ENCODE assay signal across 8 cellular contexts in the genomic region with DNA sequence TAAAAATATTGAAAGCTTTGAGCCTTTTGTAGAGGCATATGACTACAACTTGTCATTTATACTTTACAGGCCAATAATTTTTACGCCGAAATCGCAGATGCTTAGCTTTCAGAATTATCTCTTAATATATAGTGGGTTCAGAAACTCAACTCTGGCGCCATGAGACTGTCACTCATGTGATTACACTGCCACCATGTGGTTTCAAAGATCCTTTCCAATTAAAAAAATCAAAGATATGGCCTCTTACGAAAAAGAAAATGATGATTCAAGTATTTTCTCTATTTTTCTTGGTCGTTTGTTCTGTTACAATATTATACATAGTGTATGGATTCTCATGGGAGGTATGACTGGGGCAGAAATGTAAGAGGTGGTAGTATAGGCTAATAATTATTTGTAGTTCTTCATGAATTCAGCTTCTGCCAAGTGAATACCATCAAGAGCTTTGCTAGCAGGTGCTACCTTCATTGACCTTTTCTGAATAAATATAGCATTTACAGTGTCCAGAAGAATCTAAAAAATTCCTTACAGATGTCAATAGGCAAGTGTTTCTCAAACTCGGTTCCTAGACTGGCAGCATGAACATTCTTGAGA.
DNase-seq lines count a peak whose midpoint lies in the region; ATAC-seq and TF ChIP-seq lines count a peak whose summit lies in the region.

No MANE protein-coding gene starts in this region.

- ATAC-seq in GM21526 (IDR thresholded peaks at IDR 0.05; ENCODE audit: low FRiP score, unreplicated experiment), result peak; percentile 65

- POLR2A ChIA-PET in SK-N-SH (lab: Yijun Ruan, JAX), result interaction anchor here (0.7 kb wide), 1 partner anchor 368 kb away, joined by 3 read pairs; no protein-coding TSS in a partner anchor

- no peaks in the 10 kb centered on the region for H3K36me3 ChIP-seq in SK-N-SH (replicated peaks in 1 of 2; ENCODE audit: control insufficient read depth in 1 of 2, insufficient read depth in 2 of 2, low read length in 1 of 2)

- no peak overlapping the region for H3K9ac ChIP-seq in SK-N-SH

- TF ChIP-seq RAD21 in SK-N-SH (IDR thresholded peaks at IDR 0.05; ENCODE audit: low read length), result peak; percentile 91

- no peaks in the 10 kb centered on the region for H4K20me1 ChIP-seq in SK-N-SH (ENCODE audit: insufficient read depth)

- H3K79me2 ChIP-seq in SK-N-SH (ENCODE audit: insufficient read depth), result no peaks in the 10 kb centered on the region

- H3K27me3 ChIP-seq in SK-N-SH (ENCODE audit: insufficient read depth), result peaks cover 11% of the 10 kb centered on the region; the same call in 1 of the 2 replicates

- WGBS in SK-N-SH (ENCODE audit: low lambda C conversion rate), result 12% methylated on average over 7 of the region's 7 CpGs

- no peaks in the 10 kb centered on the region for H3F3A ChIP-seq in SK-N-SH (replicated peaks; ENCODE audit: insufficient read depth)

- no peaks in the 10 kb centered on the region for H3K9me3 ChIP-seq in SK-N-SH

- no peaks in the 10 kb centered on the region for H3K9me2 ChIP-seq in SK-N-SH

- TF ChIP-seq EP300 in SK-N-SH (IDR thresholded peaks at IDR 0.05; ENCODE audit: borderline replicate concordance in 1 of 2, low read depth in 1 of 2, low read length in 1 of 2), result no peak

- no peak overlapping the region for H3K27ac ChIP-seq in SK-N-SH (ENCODE audit: low read depth in 2 of 2, low read length in 1 of 2)

- peak; percentile 74 for TF ChIP-seq CTCF in SK-N-SH (IDR thresholded peaks at IDR 0.05)

- DNase-seq in ELF-1 (ENCODE audit: low read depth, low spot score) (peak; percentile 4), M059J (ENCODE audit: low read depth) (peak; percentile 45), SK-N-SH (peak; percentile 25), globus pallidus (ENCODE audit: low spot score) (peak; percentile 29), smooth muscle cell of the brain vasculature (ENCODE audit: low read depth, low spot score) (peak; percentile 10), mesenteric fat pad (ENCODE audit: low spot score) (no peak)
- no peak for DNase-seq in activated CD8-positive, alpha-beta memory T cell treated with anti-CD3 and anti-CD28 coated beads, Interleukin-2, amount 50 U/mL, for 48 hours

- H2AFZ ChIP-seq in SK-N-SH (ENCODE audit: low read depth), result no peak overlapping the region

- no peaks in the 10 kb centered on the region for H3K4me1 ChIP-seq in SK-N-SH (ENCODE audit: control insufficient read depth in 1 of 2, insufficient read depth in 2 of 2, low read depth in 1 of 2, low read length in 1 of 2)

- CTCF ChIA-PET in SK-N-SH (lab: Yijun Ruan, JAX), result interaction anchor here (0.6 to 2.8 kb wide), 104 partner anchors 8 to 822 kb away, joined by 3 to 97 read pairs (median 4); no protein-coding TSS in a partner anchor

- no peak overlapping the region; the same call in 1 of the 2 replicates for H3K4me2 ChIP-seq in SK-N-SH

- H3K4me3 ChIP-seq in SK-N-SH (ENCODE audit: low read depth in 2 of 2, low read length in 1 of 2), result no peak overlapping the region

TF ChIP-seq in SK-N-SH, 30 proteins besides CTCF, POLR2A, EP300 and RAD21:
- TF ChIP-seq MEF2A (IDR thresholded peaks at IDR 0.05; ENCODE audit: borderline replicate concordance, low read depth) (no peak), SMC3 (IDR thresholded peaks at IDR 0.05; ENCODE audit: low read depth, low read length) (peak; percentile 74), MAX (IDR thresholded peaks at IDR 0.05; ENCODE audit: low read depth) (no peak), IRF3 (IDR thresholded peaks at IDR 0.05; ENCODE audit: low read depth, low read length) (no peak), ELF1 (IDR thresholded peaks at IDR 0.05) (no peak), RCOR1 (IDR thresholded peaks at IDR 0.05; ENCODE audit: low read length) (no peak), EZH2phosphoT487 (IDR thresholded peaks at IDR 0.05; ENCODE audit: borderline replicate concordance, low read depth) (no peak)
- TF ChIP-seq, protein P1, sequence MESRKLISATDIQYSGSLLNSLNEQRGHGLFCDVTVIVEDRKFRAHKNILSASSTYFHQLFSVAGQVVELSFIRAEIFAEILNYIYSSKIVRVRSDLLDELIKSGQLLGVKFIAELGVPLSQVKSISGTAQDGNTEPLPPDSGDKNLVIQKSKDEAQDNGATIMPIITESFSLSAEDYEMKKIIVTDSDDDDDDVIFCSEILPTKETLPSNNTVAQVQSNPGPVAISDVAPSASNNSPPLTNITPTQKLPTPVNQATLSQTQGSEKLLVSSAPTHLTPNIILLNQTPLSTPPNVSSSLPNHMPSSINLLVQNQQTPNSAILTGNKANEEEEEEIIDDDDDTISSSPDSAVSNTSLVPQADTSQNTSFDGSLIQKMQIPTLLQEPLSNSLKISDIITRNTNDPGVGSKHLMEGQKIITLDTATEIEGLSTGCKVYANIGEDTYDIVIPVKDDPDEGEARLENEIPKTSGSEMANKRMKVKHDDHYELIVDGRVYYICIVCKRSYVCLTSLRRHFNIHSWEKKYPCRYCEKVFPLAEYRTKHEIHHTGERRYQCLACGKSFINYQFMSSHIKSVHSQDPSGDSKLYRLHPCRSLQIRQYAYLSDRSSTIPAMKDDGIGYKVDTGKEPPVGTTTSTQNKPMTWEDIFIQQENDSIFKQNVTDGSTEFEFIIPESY (IDR thresholded peaks at IDR 0.05; ENCODE audit: borderline replicate concordance, low read depth), result no peak

Comparison
In these comparisons a context has a peak if more than half of its experiments do, and no peak if none do; other contexts are left out.
1. DNase-seq: peak in ELF-1 (single experiment), M059J (single experiment), SK-N-SH (single experiment), globus pallidus (single experiment) and smooth muscle cell of the brain vasculature (single experiment); none in activated CD8-positive, alpha-beta memory T cell treated with anti-CD3 and anti-CD28 coated beads, Interleukin-2, amount 50 U/mL, for 48 hours (single experiment) and mesenteric fat pad (single experiment).